ENCODE assay signal across 10 cellular contexts in genomic region chr6:112372213-112372806, GRCh38. TPM values are rescaled to one million over a fixed set of nuclear protein-coding genes. Genes with fewer than 3 reads are reported as not detected.
DNase-seq lines count a peak whose midpoint lies in the region; ATAC-seq, FAIRE-seq and TF ChIP-seq lines count a peak whose summit lies in the region.
"Had no signal": no experiment of that assay in that cellular context is flagged by ENCODE, and none has a peak within 500 bp of the region (broad histone marks: within the 10 kb centered on the region; RNA-seq: fewer than 3 reads in every experiment).

No MANE protein-coding gene starts in this region.

- 40 to 42% methylated on average over 3 to 5 of the region's 5 CpGs for WGBS in gastroesophageal sphincter (ENCODE audit: low coverage in 1 of 2), 2 donors

- CTCF ChIA-PET in RWPE1 (lab: Yijun Ruan, JAX) = interaction anchor here (0.6 to 1.8 kb wide), 2 partner anchors 192 to 210 kb away, joined by 3 to 8 read pairs; no protein-coding TSS in a partner anchor

- no peak overlapping the region for H3K4me3 ChIP-seq in gastroesophageal sphincter

- no peaks in the 10 kb centered on the region for H3K9me3 ChIP-seq in gastroesophageal sphincter

- ATAC-seq in activated naive CD8-positive, alpha-beta T cell treated with anti-CD3 and anti-CD28 coated beads, Interleukin-2, amount 10 ng/mL, durations not matched to agents 7 days and 5 days (ENCODE audit: low read depth) = peak; percentile 30
- ATAC-seq in activated naive CD8-positive, alpha-beta T cell treated with anti-CD3 and anti-CD28 coated beads, Interleukin-2, amount 50 U/mL, for 24 hours = no peak
- peak; percentile 41 for ATAC-seq in gastroesophageal sphincter
- ATAC-seq in stimulated activated memory B cell treated with anti-CD40 and anti-IgM and Interleukin-4, amounts not matched to agents 10 μg/mL and 1 μg/mL and 100 μg/mL, for 72 hours = no peak

- no peak overlapping the region for H3K27ac Mint-ChIP-seq in activated naive CD8-positive, alpha-beta T cell treated with anti-CD3 and anti-CD28 coated beads, Interleukin-2, amount 10 ng/mL, durations not matched to agents 7 days and 5 days
- H3K27ac Mint-ChIP-seq in activated naive CD8-positive, alpha-beta T cell treated with anti-CD3 and anti-CD28 coated beads, Interleukin-2, amount 50 U/mL, for 24 hours = no peak overlapping the region
- no peak overlapping the region for H3K27ac Mint-ChIP-seq in stimulated activated memory B cell treated with anti-CD40 and anti-IgM and Interleukin-4, amounts not matched to agents 10 μg/mL and 1 μg/mL and 100 μg/mL, for 72 hours
- H3K27ac Mint-ChIP-seq: memory B cell; T-helper 1 cell treated with Interleukin-12 subunit alpha and Interleukin-12 subunit beta and Interleukin-4 antibody, amounts not matched to agents 30 μg/mL and 1 μg/mL, for 36 hours had no signal

- peaks cover 21% of the 10 kb centered on the region for H3K27me3 Mint-ChIP-seq in activated naive CD8-positive, alpha-beta T cell treated with anti-CD3 and anti-CD28 coated beads, Interleukin-2, amount 10 ng/mL, durations not matched to agents 7 days and 5 days
- peaks cover 22% of the 10 kb centered on the region for H3K27me3 Mint-ChIP-seq in activated naive CD8-positive, alpha-beta T cell treated with anti-CD3 and anti-CD28 coated beads, Interleukin-2, amount 50 U/mL, for 24 hours
- H3K27me3 Mint-ChIP-seq in stimulated activated memory B cell treated with anti-CD40 and anti-IgM and Interleukin-4, amounts not matched to agents 10 μg/mL and 1 μg/mL and 100 μg/mL, for 72 hours = peaks cover 8% of the 10 kb centered on the region

- POLR2A ChIA-PET in activated naive CD8-positive, alpha-beta T cell treated with anti-CD3 and anti-CD28 coated beads, Interleukin-2, amount 10 ng/mL, durations not matched to agents 7 days and 5 days (lab: Charles Lee) = no interaction called here
- POLR2A ChIA-PET in RWPE1 (lab: Yijun Ruan, JAX; ENCODE audit: low non-redundant PET) = no interaction called here

- TF ChIP-seq POLR2A in gastroesophageal sphincter (IDR thresholded peaks at IDR 0.05) = no peak

- peaks cover 2% of the 10 kb centered on the region for H3K36me3 Mint-ChIP-seq in activated naive CD8-positive, alpha-beta T cell treated with anti-CD3 and anti-CD28 coated beads, Interleukin-2, amount 10 ng/mL, durations not matched to agents 7 days and 5 days
- no peaks in the 10 kb centered on the region for H3K36me3 Mint-ChIP-seq in activated naive CD8-positive, alpha-beta T cell treated with anti-CD3 and anti-CD28 coated beads, Interleukin-2, amount 50 U/mL, for 24 hours (ENCODE audit: low read depth)
- H3K36me3 Mint-ChIP-seq in stimulated activated memory B cell treated with anti-CD40 and anti-IgM and Interleukin-4, amounts not matched to agents 10 μg/mL and 1 μg/mL and 100 μg/mL, for 72 hours = no peaks in the 10 kb centered on the region
- H3K36me3 Mint-ChIP-seq: memory B cell had no signal

- H3K4me3 Mint-ChIP-seq in activated naive CD8-positive, alpha-beta T cell treated with anti-CD3 and anti-CD28 coated beads, Interleukin-2, amount 10 ng/mL, durations not matched to agents 7 days and 5 days = no peak overlapping the region
- H3K4me3 Mint-ChIP-seq in activated naive CD8-positive, alpha-beta T cell treated with anti-CD3 and anti-CD28 coated beads, Interleukin-2, amount 50 U/mL, for 24 hours = no peak overlapping the region
- no peak overlapping the region for H3K4me3 Mint-ChIP-seq in stimulated activated memory B cell treated with anti-CD40 and anti-IgM and Interleukin-4, amounts not matched to agents 10 μg/mL and 1 μg/mL and 100 μg/mL, for 72 hours
- H3K4me3 Mint-ChIP-seq: memory B cell; T-helper 1 cell treated with Interleukin-12 subunit alpha and Interleukin-12 subunit beta and Interleukin-4 antibody, amounts not matched to agents 30 μg/mL and 1 μg/mL, for 36 hours had no signal

- TF ChIP-seq CTCF in RWPE1 (conservative IDR thresholded peaks at IDR 0.05; ENCODE audit: low read depth) (peak; percentile 44; the same call in 1 of the 2 replicates), gastroesophageal sphincter (IDR thresholded peaks at IDR 0.05) (peak; percentile 27 to 56 (median 48))

- no peak for FAIRE-seq in urothelium cell line (lab: Jason Lieb, UNC)

- H3K4me1 Mint-ChIP-seq in activated naive CD8-positive, alpha-beta T cell treated with anti-CD3 and anti-CD28 coated beads, Interleukin-2, amount 10 ng/mL, durations not matched to agents 7 days and 5 days = no peaks in the 10 kb centered on the region
- no peaks in the 10 kb centered on the region for H3K4me1 Mint-ChIP-seq in activated naive CD8-positive, alpha-beta T cell treated with anti-CD3 and anti-CD28 coated beads, Interleukin-2, amount 50 U/mL, for 24 hours
- no peaks in the 10 kb centered on the region for H3K4me1 Mint-ChIP-seq in stimulated activated memory B cell treated with anti-CD40 and anti-IgM and Interleukin-4, amounts not matched to agents 10 μg/mL and 1 μg/mL and 100 μg/mL, for 72 hours
- H3K4me1 Mint-ChIP-seq: memory B cell had no signal

- H3K4me1 ChIP-seq in gastroesophageal sphincter = no peaks in the 10 kb centered on the region

- no peaks in the 10 kb centered on the region for H3K36me3 ChIP-seq in gastroesophageal sphincter

- no peaks in the 10 kb centered on the region for H3K9me3 Mint-ChIP-seq in activated naive CD8-positive, alpha-beta T cell treated with anti-CD3 and anti-CD28 coated beads, Interleukin-2, amount 10 ng/mL, durations not matched to agents 7 days and 5 days
- no peaks in the 10 kb centered on the region for H3K9me3 Mint-ChIP-seq in activated naive CD8-positive, alpha-beta T cell treated with anti-CD3 and anti-CD28 coated beads, Interleukin-2, amount 50 U/mL, for 24 hours
- H3K9me3 Mint-ChIP-seq in stimulated activated memory B cell treated with anti-CD40 and anti-IgM and Interleukin-4, amounts not matched to agents 10 μg/mL and 1 μg/mL and 100 μg/mL, for 72 hours = no peaks in the 10 kb centered on the region
- H3K9me3 Mint-ChIP-seq: memory B cell; T-helper 1 cell treated with Interleukin-12 subunit alpha and Interleukin-12 subunit beta and Interleukin-4 antibody, amounts not matched to agents 30 μg/mL and 1 μg/mL, for 36 hours had no signal

- H3K27ac ChIP-seq in RWPE1 = no peak overlapping the region
- no peak overlapping the region for H3K27ac ChIP-seq in gastroesophageal sphincter

- no peaks in the 10 kb centered on the region for H3K27me3 ChIP-seq in gastroesophageal sphincter

- no peak for DNase-seq in activated naive CD8-positive, alpha-beta T cell treated with anti-CD3 and anti-CD28 coated beads, Interleukin-2, amount 10 ng/mL, durations not matched to agents 7 days and 5 days
- DNase-seq in activated naive CD8-positive, alpha-beta T cell treated with anti-CD3 and anti-CD28 coated beads, Interleukin-2, amount 50 U/mL, for 24 hours = no peak
- DNase-seq in RWPE1 (ENCODE audit: low spot score) (peak; percentile 31), urothelium cell line (ENCODE audit: low spot score) (peak; percentile 6), cerebellum (ENCODE audit: low spot score) (no peak)
- DNase-seq in activated effector memory CD4-positive, alpha-beta T cell treated with anti-CD3 and anti-CD28 coated beads, Interleukin-2, amount 50 U/mL, for 16 hours = no peak

- TF ChIP-seq EP300 in gastroesophageal sphincter (IDR thresholded peaks at IDR 0.05) = no peak

RNA-seq across cellular contexts. Expression of gene RFPL4B, which starts 25.2 kb away (rescaled TPM):
- not detected for total RNA-seq in activated naive CD8-positive, alpha-beta T cell treated with anti-CD3 and anti-CD28 coated beads, Interleukin-2, amount 10 ng/mL, durations not matched to agents 7 days and 5 days
- total RNA-seq in gastroesophageal sphincter (not detected), cerebellum (not detected)

Comparison
In these comparisons a context has a peak if more than half of its experiments do, and no peak if none do; other contexts are left out.
1. ATAC-seq: peak in activated naive CD8-positive, alpha-beta T cell treated with anti-CD3 and anti-CD28 coated beads, Interleukin-2, amount 10 ng/mL, durations not matched to agents 7 days and 5 days (single experiment) and gastroesophageal sphincter (single experiment); none in activated naive CD8-positive, alpha-beta T cell treated with anti-CD3 and anti-CD28 coated beads, Interleukin-2, amount 50 U/mL, for 24 hours (single experiment) and stimulated activated memory B cell treated with anti-CD40 and anti-IgM and Interleukin-4, amounts not matched to agents 10 μg/mL and 1 μg/mL and 100 μg/mL, for 72 hours (single experiment).
2. DNase-seq: peak in RWPE1 (single experiment) and urothelium cell line (single experiment); none in activated naive CD8-positive, alpha-beta T cell treated with anti-CD3 and anti-CD28 coated beads, Interleukin-2, amount 10 ng/mL, durations not matched to agents 7 days and 5 days (single experiment), activated naive CD8-positive, alpha-beta T cell treated with anti-CD3 and anti-CD28 coated beads, Interleukin-2, amount 50 U/mL, for 24 hours (single experiment), cerebellum (single experiment) and activated effector memory CD4-positive, alpha-beta T cell treated with anti-CD3 and anti-CD28 coated beads, Interleukin-2, amount 50 U/mL, for 16 hours (single experiment).